In genomic region chr1:3924871-3925655, GRCh38 we compare ENCODE assay signal across 12 cellular contexts. TPM values are rescaled to one million over a fixed set of nuclear protein-coding genes. Genes with fewer than 3 reads are reported as not detected.
DNase-seq lines count a peak whose midpoint lies in the region; ATAC-seq and TF ChIP-seq lines count a peak whose summit lies in the region.
"Had no signal": no experiment of that assay in that cellular context is flagged by ENCODE, and none has a peak within 500 bp of the region (broad histone marks: within the 10 kb centered on the region; RNA-seq: fewer than 3 reads in every experiment).

No MANE protein-coding gene starts in this region.

- H3K27me3 ChIP-seq in foreskin keratinocyte = no peaks in the 10 kb centered on the region
- H3K27me3 ChIP-seq: MG63 had no signal

- POLR2A ChIA-PET in WTC11 (lab: Charles Lee) = no interaction called here

- peaks cover 22% of the 10 kb centered on the region for H3K27me3 Mint-ChIP-seq in WTC11 (ENCODE audit: low read depth)

- H3K27ac ChIP-seq in foreskin keratinocyte = no peak overlapping the region
- H3K27ac ChIP-seq: spleen had no signal

- ATAC-seq in foreskin keratinocyte = peak; percentile 32
- ATAC-seq in WTC11 = no peak
- ATAC-seq in HG02973 (IDR thresholded peaks at IDR 0.05; ENCODE audit: unreplicated experiment) = no peak
- ATAC-seq in esophagus mucosa = no peak

- TF ChIP-seq CTCF in foreskin keratinocyte (conservative IDR thresholded peaks at IDR 0.05) (no peak), WTC11 (IDR thresholded peaks at IDR 0.05) (no peak)

- peaks cover 78% of the 10 kb centered on the region for H3K9me3 Mint-ChIP-seq in WTC11

- DNase-seq in DMS53 (lab: John Stamatoyannopoulos, UW) (peak; percentile 96), M059J (ENCODE audit: low read depth) (peak; percentile 37), NCI-H69 (lab: John Stamatoyannopoulos, UW) (peak; percentile 89), foreskin keratinocyte (no peak), WTC11 (ENCODE audit: low spot score) (no peak), CD1c-positive myeloid dendritic cell (ENCODE audit: extremely low spot score) (no peak)
- DNase-seq: MG63 had no signal

- peaks cover 71% of the 10 kb centered on the region for H3K36me3 Mint-ChIP-seq in WTC11
- H3K36me3 Mint-ChIP-seq: memory B cell had no signal

- H3K4me1 Mint-ChIP-seq in WTC11 = no peaks in the 10 kb centered on the region

- H3K27ac Mint-ChIP-seq in WTC11 = no peak overlapping the region
- H3K27ac Mint-ChIP-seq: memory B cell had no signal

- no peak overlapping the region for H3K4me3 Mint-ChIP-seq in WTC11
- H3K4me3 Mint-ChIP-seq: memory B cell had no signal

- CTCF ChIA-PET in WTC11 (lab: Charles Lee) = no interaction called here

- no peaks in the 10 kb centered on the region for H3K4me1 ChIP-seq in foreskin keratinocyte
- H3K4me1 ChIP-seq: HAP-1, spleen had no signal

TF ChIP-seq in WTC11, 78 proteins besides CTCF, POLR2A, EP300 and RAD21:
- TF ChIP-seq HMGXB4 (CRISPR knock-in tag; IDR thresholded peaks at IDR 0.05) (no peak), TCF7 (CRISPR knock-in tag; IDR thresholded peaks at IDR 0.05; ENCODE audit: low read depth) (no peak), MYBL2 (CRISPR knock-in tag; IDR thresholded peaks at IDR 0.05) (no peak), ZNF425 (CRISPR knock-in tag; conservative IDR thresholded peaks at IDR 0.05) (no peak), ELF4 (CRISPR knock-in tag; IDR thresholded peaks at IDR 0.05; ENCODE audit: low read depth) (no peak), AR (CRISPR knock-in tag; IDR thresholded peaks at IDR 0.05) (no peak), NFATC4 (CRISPR knock-in tag; IDR thresholded peaks at IDR 0.05) (no peak), ZNF138 (CRISPR knock-in tag; conservative IDR thresholded peaks at IDR 0.05) (no peak), IRF2 (CRISPR knock-in tag; IDR thresholded peaks at IDR 0.05; ENCODE audit: borderline replicate concordance, low read depth) (no peak), KAT7 (CRISPR knock-in tag; IDR thresholded peaks at IDR 0.05; ENCODE audit: borderline replicate concordance) (no peak), STAT6 (CRISPR knock-in tag; conservative IDR thresholded peaks at IDR 0.05; ENCODE audit: low read depth) (no peak), FOXK1 (CRISPR knock-in tag; IDR thresholded peaks at IDR 0.05) (no peak), FOXP4 (CRISPR knock-in tag; IDR thresholded peaks at IDR 0.05) (no peak), CREB1 (CRISPR knock-in tag; IDR thresholded peaks at IDR 0.05) (no peak)

RNA-seq across cellular contexts. Expression of gene C1orf174, which starts 25.0 kb away (rescaled TPM):
- 34.7 and 43.5 TPM in 2 replicates for total RNA-seq in M059J (2014; rRNA removed; shearing (Covaris generic))
- 35.7 and 41.1 TPM in 2 replicates for total RNA-seq in foreskin keratinocyte
- 27.5 and 32.8 TPM in 2 replicates for polyA plus RNA-seq in foreskin keratinocyte
- 24.2 to 25.2 TPM (median 25.1 TPM) in 3 replicates for total RNA-seq in WTC11 (2021)
- 11.5 TPM for total RNA-seq in esophagus mucosa

Comparison
In these comparisons a context has a peak if more than half of its experiments do, and no peak if none do; other contexts are left out.
1. DNase-seq: peak in DMS53 (single experiment), M059J (single experiment) and NCI-H69 (single experiment); none in foreskin keratinocyte (0 of 2), WTC11 (single experiment) and CD1c-positive myeloid dendritic cell (single experiment).